ENCODE assay signal across 1 cellular context in genomic region chr3:177197934-177198484, GRCh38.
TF ChIP-seq lines count a peak whose summit lies in the region.

No MANE protein-coding gene starts in this region.

TF ChIP-seq in K562, 482 proteins besides CTCF, POLR2A, EP300 and RAD21 (continued from another document and continues in another):
- TF ChIP-seq MGA (IDR thresholded peaks at IDR 0.05) = peak; percentile 76
- peak; percentile 92 for TF ChIP-seq MYC (IDR thresholded peaks at IDR 0.05; ENCODE audit: low read depth, low read length)
- TF ChIP-seq MYC (CRISPR knock-in tag; IDR thresholded peaks at IDR 0.05; ENCODE audit: borderline replicate concordance, low read depth) = no peak
- peak in 1 of 2 experiments; percentile 70; a peak in 2 of 4 replicates for TF ChIP-seq TBL1XR1 (IDR thresholded peaks at IDR 0.05; ENCODE audit: low read length in 2 of 2)
- peak; percentile 74 for TF ChIP-seq POLR2G (IDR thresholded peaks at IDR 0.05; ENCODE audit: low read depth, low read length)
- no peak for TF ChIP-seq YBX1 (IDR thresholded peaks at IDR 0.05)
- TF ChIP-seq ZFX (CRISPR knock-in tag; IDR thresholded peaks at IDR 0.05) = 0 out of 2 replicates have a peak, but pooled peaks have one; percentile 40
- TF ChIP-seq ZBTB11 (CRISPR knock-in tag; IDR thresholded peaks at IDR 0.05) = 0 out of 6 replicates have a peak, but pooled peaks of 1 of the 3 experiments have one; percentile 41
- TF ChIP-seq CXXC5 (CRISPR knock-in tag; IDR thresholded peaks at IDR 0.05) = peak; percentile 41; the same call in 1 of the 2 replicates
- TF ChIP-seq ZNF143 (CRISPR knock-in tag; IDR thresholded peaks at IDR 0.05) = no peak
- TF ChIP-seq POLR2AphosphoS5 (IDR thresholded peaks at IDR 0.05; ENCODE audit: control insufficient read depth, insufficient read depth, low read depth, low read length) = 0 out of 2 replicates have a peak, but pooled peaks have one; percentile 10
- TF ChIP-seq SRSF7 (optimal IDR thresholded peaks at IDR 0.05; ENCODE audit: low read depth, low read length) = no peak
- TF ChIP-seq, protein P1, sequence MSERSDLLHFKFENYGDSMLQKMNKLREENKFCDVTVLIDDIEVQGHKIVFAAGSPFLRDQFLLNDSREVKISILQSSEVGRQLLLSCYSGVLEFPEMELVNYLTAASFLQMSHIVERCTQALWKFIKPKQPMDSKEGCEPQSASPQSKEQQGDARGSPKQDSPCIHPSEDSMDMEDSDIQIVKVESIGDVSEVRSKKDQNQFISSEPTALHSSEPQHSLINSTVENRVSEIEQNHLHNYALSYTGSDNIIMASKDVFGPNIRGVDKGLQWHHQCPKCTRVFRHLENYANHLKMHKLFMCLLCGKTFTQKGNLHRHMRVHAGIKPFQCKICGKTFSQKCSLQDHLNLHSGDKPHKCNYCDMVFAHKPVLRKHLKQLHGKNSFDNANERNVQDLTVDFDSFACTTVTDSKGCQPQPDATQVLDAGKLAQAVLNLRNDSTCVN (CRISPR knock-in tag; IDR thresholded peaks at IDR 0.05) = no peak
- TF ChIP-seq, protein P2, sequence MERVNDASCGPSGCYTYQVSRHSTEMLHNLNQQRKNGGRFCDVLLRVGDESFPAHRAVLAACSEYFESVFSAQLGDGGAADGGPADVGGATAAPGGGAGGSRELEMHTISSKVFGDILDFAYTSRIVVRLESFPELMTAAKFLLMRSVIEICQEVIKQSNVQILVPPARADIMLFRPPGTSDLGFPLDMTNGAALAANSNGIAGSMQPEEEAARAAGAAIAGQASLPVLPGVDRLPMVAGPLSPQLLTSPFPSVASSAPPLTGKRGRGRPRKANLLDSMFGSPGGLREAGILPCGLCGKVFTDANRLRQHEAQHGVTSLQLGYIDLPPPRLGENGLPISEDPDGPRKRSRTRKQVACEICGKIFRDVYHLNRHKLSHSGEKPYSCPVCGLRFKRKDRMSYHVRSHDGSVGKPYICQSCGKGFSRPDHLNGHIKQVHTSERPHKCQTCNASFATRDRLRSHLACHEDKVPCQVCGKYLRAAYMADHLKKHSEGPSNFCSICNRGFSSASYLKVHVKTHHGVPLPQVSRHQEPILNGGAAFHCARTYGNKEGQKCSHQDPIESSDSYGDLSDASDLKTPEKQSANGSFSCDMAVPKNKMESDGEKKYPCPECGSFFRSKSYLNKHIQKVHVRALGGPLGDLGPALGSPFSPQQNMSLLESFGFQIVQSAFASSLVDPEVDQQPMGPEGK (CRISPR knock-in tag; IDR thresholded peaks at IDR 0.05; ENCODE audit: borderline replicate concordance) = no peak
- no peak for TF ChIP-seq RNF2 (IDR thresholded peaks at IDR 0.05)
- TF ChIP-seq SMAD4 (CRISPR knock-in tag; conservative IDR thresholded peaks at IDR 0.05) = peak; percentile 22
- TF ChIP-seq FOXP1 (CRISPR knock-in tag; IDR thresholded peaks at IDR 0.05) = no peak
- peak; percentile 41; the same call in 1 of the 2 replicates for TF ChIP-seq SUPT5H (IDR thresholded peaks at IDR 0.05)
- peak; percentile 60 for TF ChIP-seq NCOR1 (IDR thresholded peaks at IDR 0.05)
- peak; percentile 57; the same call in 1 of the 2 replicates for TF ChIP-seq CREB3L1 (IDR thresholded peaks at IDR 0.05; ENCODE audit: borderline replicate concordance, low read depth)
- TF ChIP-seq ZNF174 (CRISPR knock-in tag; IDR thresholded peaks at IDR 0.05) = no peak
- no peak for TF ChIP-seq ZKSCAN1 (IDR thresholded peaks at IDR 0.05; ENCODE audit: low read depth, low read length)
- no peak for TF ChIP-seq ATF1 (CRISPR knock-in tag; IDR thresholded peaks at IDR 0.05)
- TF ChIP-seq ATF1 (tag; IDR thresholded peaks at IDR 0.05) = peak; percentile 18; the same call in 1 of the 2 replicates
- TF ChIP-seq, protein P3, sequence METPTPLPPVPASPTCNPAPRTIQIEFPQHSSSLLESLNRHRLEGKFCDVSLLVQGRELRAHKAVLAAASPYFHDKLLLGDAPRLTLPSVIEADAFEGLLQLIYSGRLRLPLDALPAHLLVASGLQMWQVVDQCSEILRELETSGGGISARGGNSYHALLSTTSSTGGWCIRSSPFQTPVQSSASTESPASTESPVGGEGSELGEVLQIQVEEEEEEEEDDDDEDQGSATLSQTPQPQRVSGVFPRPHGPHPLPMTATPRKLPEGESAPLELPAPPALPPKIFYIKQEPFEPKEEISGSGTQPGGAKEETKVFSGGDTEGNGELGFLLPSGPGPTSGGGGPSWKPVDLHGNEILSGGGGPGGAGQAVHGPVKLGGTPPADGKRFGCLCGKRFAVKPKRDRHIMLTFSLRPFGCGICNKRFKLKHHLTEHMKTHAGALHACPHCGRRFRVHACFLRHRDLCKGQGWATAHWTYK (CRISPR knock-in tag; IDR thresholded peaks at IDR 0.05) = 0 out of 2 replicates have a peak, but pooled peaks have one; percentile 38
- peak; percentile 59 for TF ChIP-seq BRD9 (IDR thresholded peaks at IDR 0.05; ENCODE audit: low read depth, partially characterized antibody)
- no peak for TF ChIP-seq FOSL1 (tag; conservative IDR thresholded peaks at IDR 0.05)
- peak; percentile 73; the same call in 1 of the 2 replicates for TF ChIP-seq ZBTB7A (IDR thresholded peaks at IDR 0.05; ENCODE audit: borderline replicate concordance, control insufficient read depth, low read depth, low read length)
- TF ChIP-seq CEBPG (CRISPR knock-in tag; IDR thresholded peaks at IDR 0.05) = no peak
- TF ChIP-seq CEBPG (tag; conservative IDR thresholded peaks at IDR 0.05 in 1 of 2, IDR thresholded peaks at IDR 0.05 in 1 of 2) = no peak
- TF ChIP-seq YY1 (IDR thresholded peaks at IDR 0.05; ENCODE audit: borderline replicate concordance in 1 of 3, control insufficient read depth in 1 of 3, extremely low read depth in 1 of 3, insufficient read depth in 3 of 3, insufficient read length in 1 of 3, insufficient replicate concordance in 2 of 3, low read depth in 1 of 3, low read length in 2 of 3) = peak in 1 of 3 experiments; percentile 36
- peak; percentile 50; the same call in 1 of the 2 replicates for TF ChIP-seq L3MBTL2 (IDR thresholded peaks at IDR 0.05)
- TF ChIP-seq, protein P4, sequence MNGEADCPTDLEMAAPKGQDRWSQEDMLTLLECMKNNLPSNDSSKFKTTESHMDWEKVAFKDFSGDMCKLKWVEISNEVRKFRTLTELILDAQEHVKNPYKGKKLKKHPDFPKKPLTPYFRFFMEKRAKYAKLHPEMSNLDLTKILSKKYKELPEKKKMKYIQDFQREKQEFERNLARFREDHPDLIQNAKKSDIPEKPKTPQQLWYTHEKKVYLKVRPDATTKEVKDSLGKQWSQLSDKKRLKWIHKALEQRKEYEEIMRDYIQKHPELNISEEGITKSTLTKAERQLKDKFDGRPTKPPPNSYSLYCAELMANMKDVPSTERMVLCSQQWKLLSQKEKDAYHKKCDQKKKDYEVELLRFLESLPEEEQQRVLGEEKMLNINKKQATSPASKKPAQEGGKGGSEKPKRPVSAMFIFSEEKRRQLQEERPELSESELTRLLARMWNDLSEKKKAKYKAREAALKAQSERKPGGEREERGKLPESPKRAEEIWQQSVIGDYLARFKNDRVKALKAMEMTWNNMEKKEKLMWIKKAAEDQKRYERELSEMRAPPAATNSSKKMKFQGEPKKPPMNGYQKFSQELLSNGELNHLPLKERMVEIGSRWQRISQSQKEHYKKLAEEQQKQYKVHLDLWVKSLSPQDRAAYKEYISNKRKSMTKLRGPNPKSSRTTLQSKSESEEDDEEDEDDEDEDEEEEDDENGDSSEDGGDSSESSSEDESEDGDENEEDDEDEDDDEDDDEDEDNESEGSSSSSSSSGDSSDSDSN (IDR thresholded peaks at IDR 0.05; ENCODE audit: borderline replicate concordance in 1 of 2, low read depth in 2 of 2, low read length in 2 of 2) = no peak
- peak; percentile 76 for TF ChIP-seq RBFOX2 (IDR thresholded peaks at IDR 0.05; ENCODE audit: low read depth, low read length)
